In the genomic region with DNA sequence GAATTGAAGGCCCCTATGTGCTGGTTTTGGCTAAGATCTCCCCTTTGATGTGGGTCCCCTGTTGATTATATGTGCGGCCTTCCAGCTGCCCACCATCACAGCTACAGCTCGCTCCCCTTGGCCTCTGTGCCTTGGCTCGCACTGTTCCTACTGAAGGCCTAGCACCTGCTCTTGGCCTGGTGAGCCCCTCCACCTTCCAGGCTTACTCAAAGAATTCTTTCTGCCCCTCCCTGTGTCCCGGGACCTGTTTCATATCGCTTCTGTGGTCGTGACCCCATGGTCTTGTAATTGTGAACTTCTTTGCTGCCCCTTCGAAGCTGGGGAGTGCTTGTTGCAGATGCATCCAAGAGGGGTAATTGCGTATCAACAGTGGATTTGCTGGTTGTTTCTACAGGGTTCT, we compare ENCODE assay signal across 1 cellular context.
TF ChIP-seq lines count a peak whose summit lies in the region.

No MANE protein-coding gene starts in this region.

TF ChIP-seq in K562, 482 proteins besides CTCF, POLR2A, EP300 and RAD21:
- TF ChIP-seq ZNF780A (CRISPR knock-in tag; IDR thresholded peaks at IDR 0.05) (no peak), RBM14 (IDR thresholded peaks at IDR 0.05; ENCODE audit: borderline replicate concordance, insufficient read depth, low read depth, low read length) (no peak), MYNN (IDR thresholded peaks at IDR 0.05) (no peak), MYNN (CRISPR knock-in tag; IDR thresholded peaks at IDR 0.05) (no peak), ZFPM2 (CRISPR knock-in tag; IDR thresholded peaks at IDR 0.05) (no peak), ZNF79 (CRISPR knock-in tag; IDR thresholded peaks at IDR 0.05; ENCODE audit: low read depth) (no peak), SMARCC2 (IDR thresholded peaks at IDR 0.05; ENCODE audit: low read depth) (no peak), ZNF175 (CRISPR knock-in tag; IDR thresholded peaks at IDR 0.05; ENCODE audit: low read depth) (no peak), ASH1L (IDR thresholded peaks at IDR 0.05; ENCODE audit: borderline replicate concordance, low read depth, partially characterized antibody) (no peak), KDM5B (IDR thresholded peaks at IDR 0.05; ENCODE audit: insufficient replicate concordance, low read depth, low read length) (no peak), SAFB2 (IDR thresholded peaks at IDR 0.05; ENCODE audit: borderline replicate concordance, low read depth, low read length, severe bottlenecking) (no peak), CHCHD3 (CRISPR knock-in tag; IDR thresholded peaks at IDR 0.05) (no peak), ZFP1 (CRISPR knock-in tag; IDR thresholded peaks at IDR 0.05) (no peak), ZFP30 (CRISPR knock-in tag; IDR thresholded peaks at IDR 0.05; ENCODE audit: borderline replicate concordance) (no peak)
- TF ChIP-seq, protein P1, sequence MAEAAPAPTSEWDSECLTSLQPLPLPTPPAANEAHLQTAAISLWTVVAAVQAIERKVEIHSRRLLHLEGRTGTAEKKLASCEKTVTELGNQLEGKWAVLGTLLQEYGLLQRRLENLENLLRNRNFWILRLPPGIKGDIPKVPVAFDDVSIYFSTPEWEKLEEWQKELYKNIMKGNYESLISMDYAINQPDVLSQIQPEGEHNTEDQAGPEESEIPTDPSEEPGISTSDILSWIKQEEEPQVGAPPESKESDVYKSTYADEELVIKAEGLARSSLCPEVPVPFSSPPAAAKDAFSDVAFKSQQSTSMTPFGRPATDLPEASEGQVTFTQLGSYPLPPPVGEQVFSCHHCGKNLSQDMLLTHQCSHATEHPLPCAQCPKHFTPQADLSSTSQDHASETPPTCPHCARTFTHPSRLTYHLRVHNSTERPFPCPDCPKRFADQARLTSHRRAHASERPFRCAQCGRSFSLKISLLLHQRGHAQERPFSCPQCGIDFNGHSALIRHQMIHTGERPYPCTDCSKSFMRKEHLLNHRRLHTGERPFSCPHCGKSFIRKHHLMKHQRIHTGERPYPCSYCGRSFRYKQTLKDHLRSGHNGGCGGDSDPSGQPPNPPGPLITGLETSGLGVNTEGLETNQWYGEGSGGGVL (CRISPR knock-in tag; IDR thresholded peaks at IDR 0.05): no peak
- TF ChIP-seq, protein P2, sequence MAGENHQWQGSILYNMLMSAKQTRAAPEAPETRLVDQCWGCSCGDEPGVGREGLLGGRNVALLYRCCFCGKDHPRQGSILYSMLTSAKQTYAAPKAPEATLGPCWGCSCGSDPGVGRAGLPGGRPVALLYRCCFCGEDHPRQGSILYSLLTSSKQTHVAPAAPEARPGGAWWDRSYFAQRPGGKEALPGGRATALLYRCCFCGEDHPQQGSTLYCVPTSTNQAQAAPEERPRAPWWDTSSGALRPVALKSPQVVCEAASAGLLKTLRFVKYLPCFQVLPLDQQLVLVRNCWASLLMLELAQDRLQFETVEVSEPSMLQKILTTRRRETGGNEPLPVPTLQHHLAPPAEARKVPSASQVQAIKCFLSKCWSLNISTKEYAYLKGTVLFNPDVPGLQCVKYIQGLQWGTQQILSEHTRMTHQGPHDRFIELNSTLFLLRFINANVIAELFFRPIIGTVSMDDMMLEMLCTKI (IDR thresholded peaks at IDR 0.05; ENCODE audit: partially characterized antibody): no peak
- TF ChIP-seq, protein P3, sequence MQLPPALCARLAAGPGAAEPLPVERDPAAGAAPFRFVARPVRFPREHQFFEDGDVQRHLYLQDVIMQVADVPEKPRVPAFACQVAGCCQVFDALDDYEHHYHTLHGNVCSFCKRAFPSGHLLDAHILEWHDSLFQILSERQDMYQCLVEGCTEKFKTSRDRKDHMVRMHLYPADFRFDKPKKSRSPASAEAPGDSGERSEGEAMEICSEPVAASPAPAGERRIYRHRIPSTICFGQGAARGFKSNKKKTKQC (CRISPR knock-in tag; IDR thresholded peaks at IDR 0.05): no peak
- TF ChIP-seq, protein P4, sequence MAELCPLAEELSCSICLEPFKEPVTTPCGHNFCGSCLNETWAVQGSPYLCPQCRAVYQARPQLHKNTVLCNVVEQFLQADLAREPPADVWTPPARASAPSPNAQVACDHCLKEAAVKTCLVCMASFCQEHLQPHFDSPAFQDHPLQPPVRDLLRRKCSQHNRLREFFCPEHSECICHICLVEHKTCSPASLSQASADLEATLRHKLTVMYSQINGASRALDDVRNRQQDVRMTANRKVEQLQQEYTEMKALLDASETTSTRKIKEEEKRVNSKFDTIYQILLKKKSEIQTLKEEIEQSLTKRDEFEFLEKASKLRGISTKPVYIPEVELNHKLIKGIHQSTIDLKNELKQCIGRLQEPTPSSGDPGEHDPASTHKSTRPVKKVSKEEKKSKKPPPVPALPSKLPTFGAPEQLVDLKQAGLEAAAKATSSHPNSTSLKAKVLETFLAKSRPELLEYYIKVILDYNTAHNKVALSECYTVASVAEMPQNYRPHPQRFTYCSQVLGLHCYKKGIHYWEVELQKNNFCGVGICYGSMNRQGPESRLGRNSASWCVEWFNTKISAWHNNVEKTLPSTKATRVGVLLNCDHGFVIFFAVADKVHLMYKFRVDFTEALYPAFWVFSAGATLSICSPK (IDR thresholded peaks at IDR 0.05; ENCODE audit: borderline replicate concordance): no peak
- TF ChIP-seq, protein P5, sequence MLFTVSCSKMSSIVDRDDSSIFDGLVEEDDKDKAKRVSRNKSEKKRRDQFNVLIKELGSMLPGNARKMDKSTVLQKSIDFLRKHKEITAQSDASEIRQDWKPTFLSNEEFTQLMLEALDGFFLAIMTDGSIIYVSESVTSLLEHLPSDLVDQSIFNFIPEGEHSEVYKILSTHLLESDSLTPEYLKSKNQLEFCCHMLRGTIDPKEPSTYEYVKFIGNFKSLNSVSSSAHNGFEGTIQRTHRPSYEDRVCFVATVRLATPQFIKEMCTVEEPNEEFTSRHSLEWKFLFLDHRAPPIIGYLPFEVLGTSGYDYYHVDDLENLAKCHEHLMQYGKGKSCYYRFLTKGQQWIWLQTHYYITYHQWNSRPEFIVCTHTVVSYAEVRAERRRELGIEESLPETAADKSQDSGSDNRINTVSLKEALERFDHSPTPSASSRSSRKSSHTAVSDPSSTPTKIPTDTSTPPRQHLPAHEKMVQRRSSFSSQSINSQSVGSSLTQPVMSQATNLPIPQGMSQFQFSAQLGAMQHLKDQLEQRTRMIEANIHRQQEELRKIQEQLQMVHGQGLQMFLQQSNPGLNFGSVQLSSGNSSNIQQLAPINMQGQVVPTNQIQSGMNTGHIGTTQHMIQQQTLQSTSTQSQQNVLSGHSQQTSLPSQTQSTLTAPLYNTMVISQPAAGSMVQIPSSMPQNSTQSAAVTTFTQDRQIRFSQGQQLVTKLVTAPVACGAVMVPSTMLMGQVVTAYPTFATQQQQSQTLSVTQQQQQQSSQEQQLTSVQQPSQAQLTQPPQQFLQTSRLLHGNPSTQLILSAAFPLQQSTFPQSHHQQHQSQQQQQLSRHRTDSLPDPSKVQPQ (CRISPR knock-in tag; IDR thresholded peaks at IDR 0.05; ENCODE audit: borderline replicate concordance): no peak
